Comparison of ENCODE assay signal across 28 cellular contexts in the genomic region with DNA sequence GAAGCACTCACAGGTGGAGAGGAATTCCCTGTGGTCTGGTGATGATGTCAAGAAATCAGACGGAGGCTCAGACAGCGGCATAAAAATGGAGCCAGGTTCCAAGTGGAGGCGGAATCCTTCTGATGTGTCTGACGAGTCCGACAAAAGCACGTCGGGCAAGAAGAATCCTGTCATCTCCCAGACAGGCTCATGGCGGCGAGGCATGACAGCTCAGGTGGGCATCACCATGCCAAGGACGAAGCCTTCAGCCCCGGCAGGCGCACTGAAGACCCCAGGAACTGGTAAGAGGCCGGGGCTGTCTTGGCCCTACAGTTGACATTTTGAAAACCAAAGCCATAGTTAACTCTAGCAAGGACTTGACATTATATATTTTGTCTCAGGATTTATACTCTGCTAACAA.
"Had no signal": no experiment of that assay in that cellular context is flagged by ENCODE, and none has a peak within 500 bp of the region (broad histone marks: within the 10 kb centered on the region; RNA-seq: fewer than 3 reads in every experiment).

No MANE protein-coding gene starts in this region.

- H3K4me1 Mint-ChIP-seq: activated CD8-positive, alpha-beta memory T cell treated with anti-CD3 and anti-CD28 coated beads, Interleukin-2, amount 10 ng/mL, durations not matched to agents 7 days and 5 days; activated naive CD4-positive, alpha-beta T cell treated with anti-CD3 and anti-CD28 coated beads, Interleukin-2, amount 50 U/mL, for 24 hours had no signal

- H3K9me3 Mint-ChIP-seq: activated naive CD4-positive, alpha-beta T cell treated with anti-CD3 and anti-CD28 coated beads, Interleukin-2, amount 50 U/mL, for 24 hours; activated T-cell treated with anti-CD3 and anti-CD28 coated beads, Interleukin-2, amount 50 U/mL, for 24 hours; activated T-helper 1 cell treated with anti-CD3 and anti-CD28 coated beads, Interleukin-12 subunit alpha, Interleukin-12 subunit beta, Interleukin-2, Interleukin-4 antibody, amounts not matched to agents 30 ng/mL and 10 ng/mL and 1 ng/mL, durations not matched to agents 14 hours and 24 hours and 36 hours; brain; T-helper 1 cell treated with Interleukin-12 subunit alpha and Interleukin-12 subunit beta and Interleukin-4 antibody, amounts not matched to agents 30 μg/mL and 1 μg/mL, for 36 hours had no signal

- DNase-seq: activated CD4-positive, alpha-beta T cell treated with anti-CD3 and anti-CD28 coated beads for 4 hours; activated CD4-positive, alpha-beta T cell treated with anti-CD3 and anti-CD28 coated beads, Interleukin-2, amount 50 U/mL, for 48 hours; activated CD8-positive, alpha-beta memory T cell treated with anti-CD3 and anti-CD28 coated beads, Interleukin-2, amount 10 ng/mL, durations not matched to agents 7 days and 5 days; activated effector memory CD4-positive, alpha-beta T cell treated with Interleukin-2 at 50 U/mL for 16 hours; activated naive CD4-positive, alpha-beta T cell; activated T-cell treated with anti-CD3 and anti-CD28 coated beads, Interleukin-2, amount 50 U/mL, for 24 hours; aorta; cerebellar nuclear complex; KG1; NCI-H1092 treated with DMSO at 0.1 percent for 48 hours; NCI-H1417 treated with DMSO at 0.1 percent for 48 hours; NCI-H1694; NCI-H2029; NCI-H2107; NCI-H2171 treated with DMSO at 0.1 percent for 48 hours; NCI-H226; NCI-H526 treated with DMSO at 0.1 percent for 48 hours; NCI-H82; NK-92 treated with Interleukin-12 subunit alpha and Interleukin-12 subunit beta, amount 100 ng/mL, for 24 hours; OCI-M1; RPMI8226; SHP77 treated with DMSO at 0.1 percent for 48 hours had no signal

- ATAC-seq: activated CD4-positive, CD25-positive, alpha-beta regulatory T cell treated with anti-CD3 and anti-CD28 coated beads, Interleukin-2, amount 50 U/mL, for 24 hours; activated CD8-positive, alpha-beta memory T cell treated with anti-CD3 and anti-CD28 coated beads, Interleukin-2, amount 10 ng/mL, durations not matched to agents 7 days and 5 days; Panc1 had no signal

- H3K27ac Mint-ChIP-seq: activated CD8-positive, alpha-beta memory T cell treated with anti-CD3 and anti-CD28 coated beads, Interleukin-2, amount 10 ng/mL, durations not matched to agents 7 days and 5 days; activated naive CD4-positive, alpha-beta T cell treated with anti-CD3 and anti-CD28 coated beads, Interleukin-2, amount 50 U/mL, for 24 hours; activated T-cell treated with anti-CD3 and anti-CD28 coated beads, Interleukin-2, amount 50 U/mL, for 24 hours; activated T-helper 1 cell treated with anti-CD3 and anti-CD28 coated beads, Interleukin-12 subunit alpha, Interleukin-12 subunit beta, Interleukin-2, Interleukin-4 antibody, amounts not matched to agents 30 ng/mL and 10 ng/mL and 1 ng/mL, durations not matched to agents 14 hours and 24 hours and 36 hours; T-helper 1 cell treated with Interleukin-12 subunit alpha and Interleukin-12 subunit beta and Interleukin-4 antibody, amounts not matched to agents 30 μg/mL and 1 μg/mL, for 36 hours had no signal

- H3K4me3 Mint-ChIP-seq: activated CD8-positive, alpha-beta memory T cell treated with anti-CD3 and anti-CD28 coated beads, Interleukin-2, amount 10 ng/mL, durations not matched to agents 7 days and 5 days; activated naive CD4-positive, alpha-beta T cell treated with anti-CD3 and anti-CD28 coated beads, Interleukin-2, amount 50 U/mL, for 24 hours; activated T-cell treated with anti-CD3 and anti-CD28 coated beads, Interleukin-2, amount 50 U/mL, for 24 hours; activated T-helper 1 cell treated with anti-CD3 and anti-CD28 coated beads, Interleukin-12 subunit alpha, Interleukin-12 subunit beta, Interleukin-2, Interleukin-4 antibody, amounts not matched to agents 30 ng/mL and 10 ng/mL and 1 ng/mL, durations not matched to agents 14 hours and 24 hours and 36 hours; brain; T-helper 1 cell treated with Interleukin-12 subunit alpha and Interleukin-12 subunit beta and Interleukin-4 antibody, amounts not matched to agents 30 μg/mL and 1 μg/mL, for 36 hours had no signal

- H3K36me3 Mint-ChIP-seq: activated CD8-positive, alpha-beta memory T cell treated with anti-CD3 and anti-CD28 coated beads, Interleukin-2, amount 10 ng/mL, durations not matched to agents 7 days and 5 days; activated naive CD4-positive, alpha-beta T cell treated with anti-CD3 and anti-CD28 coated beads, Interleukin-2, amount 50 U/mL, for 24 hours had no signal
